9 cellular contexts compared by ENCODE assay signal in the genomic region with DNA sequence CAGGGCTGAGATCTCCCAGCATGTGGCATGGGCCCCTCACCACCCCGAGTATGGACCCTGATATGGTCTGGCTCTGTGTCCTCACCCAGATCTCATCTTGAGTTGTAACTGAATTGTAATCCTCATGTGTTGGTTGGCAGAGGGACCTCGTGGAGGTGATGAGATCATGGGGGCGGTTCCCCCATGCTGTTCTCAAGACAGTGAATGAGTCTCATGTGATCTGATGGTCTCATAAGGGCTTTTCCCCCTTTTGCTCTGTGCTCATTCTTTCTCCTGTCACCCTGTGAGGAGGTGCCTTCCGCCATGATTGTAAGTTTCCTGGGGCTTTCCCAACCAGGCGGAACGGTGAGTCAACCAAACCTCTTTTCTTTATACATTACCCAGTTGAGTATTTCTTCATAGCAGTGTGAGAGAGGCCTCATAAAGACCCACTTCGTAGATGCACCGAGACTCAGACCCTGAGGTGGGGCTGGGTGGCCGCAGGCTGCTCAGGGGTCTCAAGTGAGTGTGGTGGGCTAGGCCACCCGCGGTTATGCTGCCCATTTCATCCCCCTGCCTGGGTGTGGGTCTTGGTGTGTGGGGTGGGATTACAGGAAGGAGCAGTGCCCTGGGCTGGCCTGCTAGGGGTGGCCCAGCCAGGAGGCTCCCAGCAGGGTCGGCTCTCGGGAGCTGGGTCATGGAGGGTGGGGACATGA. TPM values are rescaled to one million over a fixed set of nuclear protein-coding genes. Genes with fewer than 3 reads are reported as not detected.
A peak's percentile ranks its signal among the peaks of the same experiment; 100 is the strongest.
DNase-seq lines count a peak whose midpoint lies in the region; ATAC-seq and TF ChIP-seq lines count a peak whose summit lies in the region.
"Had no signal": no experiment of that assay in that cellular context is flagged by ENCODE, and none has a peak within 500 bp of the region (broad histone marks: within the 10 kb centered on the region; RNA-seq: fewer than 3 reads in every experiment).

No MANE protein-coding gene starts in this region.

- H3K36me3 ChIP-seq in brain microvascular endothelial cell (replicated peaks) (no peaks in the 10 kb centered on the region), suprapubic skin (no peaks in the 10 kb centered on the region)
- H3K36me3 ChIP-seq: right lobe of liver had no signal

- in situ Hi-C loops in brain microvascular endothelial cell (cut with HindIII; ENCODE audit: low pct_ligation_motif_present, low sequenced_read_pairs): no loop called here

- ATAC-seq in GM18517 (IDR thresholded peaks at IDR 0.05; ENCODE audit: unreplicated experiment) (peak; percentile 73), HG02943 (IDR thresholded peaks at IDR 0.05; ENCODE audit: low read depth, unreplicated experiment) (peak; percentile 60)

- no peak for TF ChIP-seq EP300 in suprapubic skin (IDR thresholded peaks at IDR 0.05)

- no peak for TF ChIP-seq POLR2A in suprapubic skin (IDR thresholded peaks at IDR 0.05)

- peaks cover 21% of the 10 kb centered on the region for H3K4me1 ChIP-seq in suprapubic skin
- H3K4me1 ChIP-seq: right lobe of liver had no signal

- no peaks in the 10 kb centered on the region for H3K9me3 ChIP-seq in suprapubic skin
- H3K9me3 ChIP-seq: right lobe of liver had no signal

- no peaks in the 10 kb centered on the region for H3K27me3 ChIP-seq in brain microvascular endothelial cell (replicated peaks)
- H3K27me3 ChIP-seq in suprapubic skin: peaks cover 11% of the 10 kb centered on the region
- H3K27me3 ChIP-seq: right lobe of liver had no signal

- TF ChIP-seq CTCF in brain microvascular endothelial cell (IDR thresholded peaks at IDR 0.05; ENCODE audit: low read depth, low read length, missing control alignments) (no peak), suprapubic skin (IDR thresholded peaks at IDR 0.05) (no peak)

- H3K4me3 ChIP-seq in brain microvascular endothelial cell (ENCODE audit: low read depth, low read length) (no peak overlapping the region), suprapubic skin (no peak overlapping the region)
- H3K4me3 ChIP-seq: right lobe of liver had no signal

- H3K27ac ChIP-seq in brain microvascular endothelial cell: no peak overlapping the region
- no peak overlapping the region for H3K27ac ChIP-seq in suprapubic skin
- H3K27ac ChIP-seq: right lobe of liver had no signal

- 51% methylated on average over 10 of the region's 13 CpGs for WGBS in suprapubic skin

- DNase-seq in T-helper 1 cell: peak in 3 of 5 donors; percentile 20 to 87 (median 26)
- DNase-seq in brain microvascular endothelial cell: peak; percentile 53
- peak; percentile 68 for DNase-seq in stimulated activated CD4-positive, alpha-beta T cell treated with anti-CD3 and anti-CD28 coated beads, Interleukin-2, amount 100 ng/mL, for 4 hours (ENCODE audit: low read depth)
- DNase-seq in NCI-H2107 (lab: John Stamatoyannopoulos, UW): no peak
- DNase-seq in putamen (ENCODE audit: low spot score): no peak
- DNase-seq in suprapubic skin (ENCODE audit: low spot score in 2 of 2): no peak
- DNase-seq: right lobe of liver had no signal

RNA-seq across cellular contexts. Expression of gene GATA5, which starts 26.2 kb away (rescaled TPM):
- 1 to 10 TPM in 3 of 4 donors, under 1 TPM in 1; 0.23 to 2.1 (median 1.2) TPM for total RNA-seq in suprapubic skin

Comparison
In these comparisons a context has a peak if more than half of its experiments do, and no peak if none do; other contexts are left out.
1. DNase-seq: peak in T-helper 1 cell (3 of 5), brain microvascular endothelial cell (single experiment) and stimulated activated CD4-positive, alpha-beta T cell treated with anti-CD3 and anti-CD28 coated beads, Interleukin-2, amount 100 ng/mL, for 4 hours (single experiment); none in NCI-H2107 (single experiment), putamen (single experiment) and suprapubic skin (0 of 2).